ENCODE assay signal across 15 cellular contexts in genomic region chr4:87901426-87901825, GRCh38.
"Had no signal": no experiment of that assay in that cellular context is flagged by ENCODE, and none has a peak within 500 bp of the region (broad histone marks: within the 10 kb centered on the region; RNA-seq: fewer than 3 reads in every experiment).

No MANE protein-coding gene starts in this region.

- H3K4me3 ChIP-seq: ascending aorta, mucosa of descending colon, pancreas, tibial nerve, uterus had no signal

- DNase-seq: activated CD4-positive, alpha-beta T cell treated with anti-CD3 and anti-CD28 coated beads, Interleukin-2, amount 50 U/mL, for 48 hours; activated naive CD4-positive, alpha-beta T cell treated with Interleukin-2 at 50 U/mL for 16 hours; kidney glomerular epithelial cell; left ventricle myocardium superior; mucosa of descending colon; naive thymus-derived CD4-positive, alpha-beta T cell; pancreas; stimulated activated CD4-positive, alpha-beta T cell treated with anti-CD3 and anti-CD28 coated beads, Interleukin-4, amount 100 ng/mL, for 1 hour; stimulated activated naive B cell treated with anti-CD40 and anti-IgM and Interleukin-4, amounts not matched to agents 10 μg/mL and 1 μg/mL and 100 μg/mL, for 72 hours; substantia nigra; T-helper 1 cell; T1000; uterus had no signal
